Comparison of ENCODE assay signal across 13 cellular contexts in genomic region chr2:55875434-55876135, GRCh38. TPM values are rescaled to one million over a fixed set of nuclear protein-coding genes. Genes with fewer than 3 reads are reported as not detected.
DNase-seq lines count a peak whose midpoint lies in the region; ATAC-seq, FAIRE-seq and TF ChIP-seq lines count a peak whose summit lies in the region.
"Had no signal": no experiment of that assay in that cellular context is flagged by ENCODE, and none has a peak within 500 bp of the region (broad histone marks: within the 10 kb centered on the region; RNA-seq: fewer than 3 reads in every experiment).

No MANE protein-coding gene starts in this region.

- H3K79me1 ChIP-seq in IMR-90 (ENCODE audit: low read depth in 1 of 2, low read length in 2 of 2) = peaks cover 0 to 12% of the 10 kb centered on the region in 2 experiments; a peak in 3 of 4 replicates

- 40% methylated on average over 3 of the region's 4 CpGs; no CpG with 5 or more reads in 1 of the 2 experiments for WGBS in IMR-90 (ENCODE audit: extremely low coverage in 2 of 2, insufficient read length in 1 of 2), 2 experiments
- WGBS in aorta, 2 donors = 17 to 41% methylated on average over 4 of the region's 4 CpGs

- peaks cover 12% of the 10 kb centered on the region for H3K9me1 ChIP-seq in IMR-90 (ENCODE audit: insufficient read depth, low read length)
- no peaks in the 10 kb centered on the region for H3K9me1 ChIP-seq in endothelial cell of umbilical vein (replicated peaks; ENCODE audit: control insufficient read depth, extremely low read depth, insufficient read depth, low read length)

- CTCF ChIA-PET in IMR-90 (lab: Yijun Ruan, JAX) (interaction anchor here (0.5 to 0.6 kb wide), 2 partner anchors 39 to 312 kb away, joined by 3 read pairs; no protein-coding TSS in a partner anchor), endothelial cell of umbilical vein (lab: Charles Lee) (interaction anchor here (5.4 kb wide), 1 partner anchor 104 kb away, joined by 26 read pairs; no protein-coding TSS in a partner anchor)

- H2BK120ac ChIP-seq in IMR-90 (ENCODE audit: low read depth, low read length) = peak overlapping the region; percentile 81

- no peak for DNase-seq in Right ventricle myocardium inferior (ENCODE audit: missing footprints)
- DNase-seq in cardiac septum (ENCODE audit: low spot score) = no peak
- peak; percentile 81 for DNase-seq in IMR-90
- peak; percentile 21 for DNase-seq in endothelial cell of umbilical vein (ENCODE audit: low read depth, low spot score)
- DNase-seq in aorta = no peak
- no peak for DNase-seq in H4 (ENCODE audit: low spot score)
- DNase-seq in superior temporal gyrus (ENCODE audit: extremely low spot score) = no peak
- DNase-seq: DMS153, NCI-H524 had no signal

- POLR2A ChIA-PET in IMR-90 (lab: Charles Lee; ENCODE audit: unreplicated experiment) (no interaction called here), endothelial cell of umbilical vein (lab: Charles Lee) (no interaction called here)

- no peak for FAIRE-seq in endothelial cell of umbilical vein (lab: Jason Lieb, UNC)

- in situ Hi-C loops in IMR-90 (cut with MboI; ENCODE audit: low sequenced_read_pairs) = no loop called here

- H3K9me3 ChIP-seq in IMR-90 (ENCODE audit: control insufficient read depth, insufficient read depth, low read length) (no peaks in the 10 kb centered on the region), endothelial cell of umbilical vein (replicated peaks; ENCODE audit: control insufficient read depth, insufficient read depth, low read length) (no peaks in the 10 kb centered on the region), aorta (ENCODE audit: control insufficient read depth, low read length) (no peaks in the 10 kb centered on the region)
- H3K9me3 ChIP-seq: suprapubic skin had no signal

- BruUV-seq in IMR-90 (replicated peaks; lab: Mats Ljungman, UMichigan) = no TSS peak
- BruUV-seq in endothelial cell of umbilical vein (replicated peaks; lab: Mats Ljungman, UMichigan) = no TSS peak

- H3K36me3 ChIP-seq in IMR-90 (ENCODE audit: control insufficient read depth, insufficient read depth, low read length) (peaks cover 32% of the 10 kb centered on the region), endothelial cell of umbilical vein (ENCODE audit: control insufficient read depth in 2 of 2, extremely low read depth in 1 of 2, insufficient read depth in 2 of 2, low read length in 2 of 2) (peaks cover 46 to 80% of the 10 kb centered on the region in 2 experiments), aorta (ENCODE audit: control insufficient read depth in 1 of 2, insufficient read depth in 2 of 2, low read length in 1 of 2) (peaks cover 5% of the 10 kb centered on the region in 2 donors)

- H3K4ac ChIP-seq in IMR-90 (ENCODE audit: low read depth, low read length) = peak overlapping the region; percentile 83

- peak overlapping the region; percentile 63; the same call in 2 of the 3 replicates for H2BK15ac ChIP-seq in IMR-90 (ENCODE audit: low read depth, low read length)

- H2BK5ac ChIP-seq in IMR-90 (ENCODE audit: low read depth, low read length, poor library complexity, severe bottlenecking) = peak overlapping the region; percentile 83

- H2AK9ac ChIP-seq in IMR-90 (replicated peaks; ENCODE audit: low read depth, low read length, poor library complexity) = peak overlapping the region; percentile 30

- TF ChIP-seq POLR2A in IMR-90 (IDR thresholded peaks at IDR 0.05; ENCODE audit: low read depth, low read length) = no peak
- TF ChIP-seq POLR2A in endothelial cell of umbilical vein (IDR thresholded peaks at IDR 0.05; ENCODE audit: low read depth, low read length) = peak; percentile 32

- peak overlapping the region; percentile 88 for H3K14ac ChIP-seq in IMR-90 (replicated peaks; ENCODE audit: low read depth, low read length)

- peak overlapping the region; percentile 75 for H2AK5ac ChIP-seq in IMR-90 (ENCODE audit: low read depth, low read length)

- peak overlapping the region; percentile 36 for H4K91ac ChIP-seq in IMR-90 (ENCODE audit: insufficient read depth, low read depth, low read length)

- H3K4me1 ChIP-seq in IMR-90 (ENCODE audit: control insufficient read depth, insufficient read depth, low read length) (peaks cover 15% of the 10 kb centered on the region), endothelial cell of umbilical vein (ENCODE audit: control insufficient read depth, extremely low read depth, insufficient read depth, low read length) (peaks cover 77% of the 10 kb centered on the region), aorta (ENCODE audit: control insufficient read depth in 1 of 2, insufficient read depth in 2 of 2, low read length in 2 of 2) (peaks cover 3 to 9% of the 10 kb centered on the region in 2 donors)
- H3K4me1 ChIP-seq: suprapubic skin had no signal

- TF ChIP-seq CTCF in IMR-90 (conservative IDR thresholded peaks at IDR 0.05; ENCODE audit: low read depth, low read length) (no peak), endothelial cell of umbilical vein (IDR thresholded peaks at IDR 0.05; ENCODE audit: extremely low read depth in 1 of 2, insufficient read depth in 1 of 2, low read depth in 1 of 2, low read length in 2 of 2) (no peak)

- dilution Hi-C loops in IMR-90 (cut with HindIII; ENCODE audit: low sequenced_read_pairs, unreplicated experiment) = no loop called here
- dilution Hi-C loops in endothelial cell of umbilical vein (cut with MboI; ENCODE audit: extremely low pct_ligation_motif_present, low sequenced_read_pairs) = loop anchor here (25.0 kb wide), 1 partner anchor 112 kb away; no protein-coding TSS in a partner anchor

- H4K5ac ChIP-seq in IMR-90 (ENCODE audit: low read depth, low read length) = peak overlapping the region; percentile 33; the same call in 1 of the 2 replicates

- no peak for TF ChIP-seq RAD21 in IMR-90 (IDR thresholded peaks at IDR 0.05; ENCODE audit: low read length)

- H3K4me3 ChIP-seq in IMR-90 (ENCODE audit: insufficient read depth, low read depth, low read length) = no peak overlapping the region
- no peak overlapping the region for H3K4me3 ChIP-seq in endothelial cell of umbilical vein (replicated peaks in 1 of 3; ENCODE audit: insufficient read depth in 1 of 3, low read depth in 1 of 3, low read length in 3 of 3)
- H3K4me3 ChIP-seq in aorta (ENCODE audit: low read length in 2 of 2) = no peak overlapping the region
- H3K4me3 ChIP-seq: suprapubic skin had no signal

- H4K20me1 ChIP-seq in IMR-90 (ENCODE audit: insufficient read depth, low read length) (no peaks in the 10 kb centered on the region), endothelial cell of umbilical vein (replicated peaks; ENCODE audit: control insufficient read depth, extremely low read depth, insufficient read depth, low read length) (no peaks in the 10 kb centered on the region)

- H2BK20ac ChIP-seq in IMR-90 (ENCODE audit: low read depth, low read length) = peak overlapping the region; percentile 81

- H3K27me3 ChIP-seq in IMR-90 (ENCODE audit: control insufficient read depth, insufficient read depth, low read length) (no peaks in the 10 kb centered on the region), endothelial cell of umbilical vein (ENCODE audit: control insufficient read depth in 2 of 2, insufficient read depth in 2 of 2, low read length in 2 of 2) (no peaks in the 10 kb centered on the region), aorta (ENCODE audit: control insufficient read depth in 1 of 2, insufficient read depth in 2 of 2, low read length in 1 of 2) (no peaks in the 10 kb centered on the region)
- H3K27me3 ChIP-seq: suprapubic skin had no signal

- ATAC-seq in Right ventricle myocardium inferior (peak; percentile 59), IMR-90 (ENCODE audit: low read depth) (peak; percentile 69), aorta (ENCODE audit: low FRiP score) (peak; percentile 20), HG03378 (IDR thresholded peaks at IDR 0.05; ENCODE audit: unreplicated experiment) (no peak)

- peak overlapping the region; percentile 62 for H3K27ac ChIP-seq in IMR-90 (ENCODE audit: insufficient read depth, low read length)
- no peak overlapping the region for H3K27ac ChIP-seq in endothelial cell of umbilical vein (ENCODE audit: insufficient read depth, low read depth, low read length)
- H3K27ac ChIP-seq in aorta (ENCODE audit: low read depth in 1 of 2, low read length in 2 of 2) = peak overlapping the region in 1 of 2 donors; percentile 89
- H3K27ac ChIP-seq: 22Rv1, suprapubic skin had no signal

- H3K9ac ChIP-seq in IMR-90 (ENCODE audit: low read depth, low read length) (peak overlapping the region; percentile 30; the same call in 1 of the 2 replicates), endothelial cell of umbilical vein (replicated peaks; ENCODE audit: extremely low read depth, insufficient read depth, low read length) (no peak overlapping the region)

- peaks cover 78% of the 10 kb centered on the region for H3K79me2 ChIP-seq in endothelial cell of umbilical vein (ENCODE audit: control insufficient read depth, insufficient read depth, low read length)

- H4K8ac ChIP-seq in IMR-90 (ENCODE audit: low read depth in 2 of 2, low read length in 2 of 2) = peak overlapping the region; percentile 51 to 76; a peak in 3 of 4 replicates

- H2AFZ ChIP-seq in IMR-90 (replicated peaks; ENCODE audit: low read length, poor library complexity) (peak overlapping the region; percentile 76), endothelial cell of umbilical vein (ENCODE audit: low read depth, low read length) (no peak overlapping the region)

- H3K18ac ChIP-seq in IMR-90 (ENCODE audit: low read depth, low read length) = peak overlapping the region; percentile 72; the same call in 1 of the 2 replicates

- peak overlapping the region; percentile 41 for H3K23ac ChIP-seq in IMR-90 (ENCODE audit: low read depth, low read length)

- H3K4me2 ChIP-seq in IMR-90 (ENCODE audit: low read depth, low read length) (peak overlapping the region; percentile 40; the same call in 1 of the 2 replicates), endothelial cell of umbilical vein (ENCODE audit: insufficient read depth, low read length) (no peak overlapping the region)

- intact Hi-C loops in Right ventricle myocardium inferior (cut with DNase I) = no loop called here
- intact Hi-C loops in cardiac septum (cut with DNase I) = no loop called here
- intact Hi-C loops in IMR-90 (cut with micrococcal nuclease) = no loop called here
- intact Hi-C loops in endothelial cell of umbilical vein (cut with micrococcal nuclease) = no loop called here
- intact Hi-C loops in aorta (cut with DNase I) = no loop called here

- peak overlapping the region; percentile 35; the same call in 1 of the 2 replicates for H3K56ac ChIP-seq in IMR-90 (ENCODE audit: extremely low read depth, insufficient read depth, low read length)

RNA-seq across cellular contexts. Expression of gene EFEMP1, which starts 48.0 kb away (rescaled TPM):
- total RNA-seq in Right ventricle myocardium inferior (75.9 TPM), cardiac septum (48.5 TPM), IMR-90 (2012; rRNA removed) (164 and 214 TPM in 2 replicates), endothelial cell of umbilical vein (2,354 and 2,981 TPM in 2 replicates), aorta (100 to 1,000 TPM; 793 to 989 TPM)
- polyA plus RNA-seq in IMR-90 (2012; rRNA removed) (198 and 219 TPM in 2 replicates), endothelial cell of umbilical vein (10,356 and 11,813 TPM in 2 replicates), aorta (1,000 to 10,000 TPM in 1 of 2 donors, 100 to 1,000 TPM in 1; 551 to 3,298 TPM)
- 314 and 322 TPM in 2 replicates for polyA plus RNA-seq in IMR-90 (2012; cell fraction: cytosol; rRNA removed)
- polyA plus RNA-seq in IMR-90 (2012; cell fraction: nucleus; rRNA removed; ENCODE audit: low replicate concordance) = 132 and 323 TPM in 2 replicates
- 7,787 and 8,501 TPM in 2 replicates for polyA plus RNA-seq in endothelial cell of umbilical vein (2011; cell fraction: cytosol; rRNA removed)
- polyA plus RNA-seq in endothelial cell of umbilical vein (2011; cell fraction: nucleus; rRNA removed) = 6,181 and 7,713 TPM in 2 replicates
- 2,631 and 3,819 TPM in 2 replicates for polyA plus RNA-seq in endothelial cell of umbilical vein (2012)
- 9,211 and 9,669 TPM in 2 replicates for polyA minus RNA-seq in endothelial cell of umbilical vein
- polyA minus RNA-seq in endothelial cell of umbilical vein (2011; cell fraction: cytosol; rRNA and poly(A)+ RNA removed) = 38.8 TPM
- 5,639 and 5,640 TPM in 2 replicates for polyA minus RNA-seq in endothelial cell of umbilical vein (2011; cell fraction: nucleus; rRNA and poly(A)+ RNA removed)
- total RNA-seq in H4 (2014; rRNA removed; shearing (Covaris generic)) = 0.51 and 2.0 TPM in 2 replicates
- total RNA-seq: activated CD8-positive, alpha-beta memory T cell treated with anti-CD3 and anti-CD28 coated beads for 36 hours had no signal

Comparison
In these comparisons a context has a peak if more than half of its experiments do, and no peak if none do; other contexts are left out.
1. DNase-seq: peak in IMR-90 (single experiment) and endothelial cell of umbilical vein (single experiment); none in Right ventricle myocardium inferior (single experiment), cardiac septum (single experiment), aorta (0 of 2), H4 (single experiment) and superior temporal gyrus (single experiment).
2. RNA of gene EFEMP1, which starts 48.0 kb away (total RNA-seq): 2,354 to 2,981 TPM in endothelial cell of umbilical vein, 793 to 989 TPM in aorta, 164 to 214 TPM in IMR-90, 75.9 TPM in Right ventricle myocardium inferior (single experiment) and 48.5 TPM in cardiac septum (single experiment); 0.51 to 2.0 TPM in H4; every median in the first group is over 10 times any median in the second.